In the genomic region with DNA sequence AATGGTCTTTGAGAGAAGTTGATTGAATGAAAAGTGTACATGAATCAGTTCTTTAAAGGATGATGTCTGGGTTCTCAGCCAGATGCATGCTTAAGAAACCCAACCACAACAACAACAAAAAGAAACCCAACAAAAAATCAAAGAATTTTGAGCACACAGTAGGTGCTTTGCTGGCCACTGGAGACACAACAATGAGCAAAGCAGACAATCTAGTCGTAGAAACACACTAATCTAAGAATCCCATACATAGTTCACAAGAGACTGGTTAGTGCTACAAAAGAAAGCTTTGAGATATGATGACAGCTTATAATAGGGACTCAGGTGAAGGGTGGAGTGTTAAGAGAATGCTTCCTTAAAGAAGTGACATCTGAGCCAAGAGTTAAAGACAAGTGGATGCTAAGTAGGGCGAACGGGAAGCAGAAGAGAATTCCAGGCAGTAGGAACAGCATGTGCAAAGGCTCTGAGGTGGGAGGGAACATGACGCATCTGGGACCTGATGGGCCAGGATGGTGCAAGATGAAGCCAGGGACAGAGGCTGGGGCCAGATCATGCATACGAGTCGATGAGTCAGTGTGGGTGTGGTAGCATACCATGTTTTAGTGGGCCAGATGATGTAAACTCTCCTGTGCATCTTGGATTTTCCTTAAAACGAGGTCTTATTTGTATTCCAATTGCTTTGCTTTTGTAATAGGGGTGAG, we compare ENCODE assay signal across 12 cellular contexts. TPM values are rescaled to one million over a fixed set of nuclear protein-coding genes. Genes with fewer than 3 reads are reported as not detected.
DNase-seq lines count a peak whose midpoint lies in the region; ATAC-seq and TF ChIP-seq lines count a peak whose summit lies in the region.
"Had no signal": no experiment of that assay in that cellular context is flagged by ENCODE, and none has a peak within 500 bp of the region (broad histone marks: within the 10 kb centered on the region; RNA-seq: fewer than 3 reads in every experiment).

No MANE protein-coding gene starts in this region.

- DNase-seq in AG20443 (ENCODE audit: low spot score) (peak; percentile 84), HS-5 (ENCODE audit: low read depth) (peak; percentile 91), astrocyte of the spinal cord (ENCODE audit: low read depth, low spot score) (peak; percentile 64), lower lobe of right lung (no peak)
- DNase-seq in activated T-cell treated with anti-CD3 and anti-CD28 coated beads, Interleukin-2, amount 50 U/mL, for 1 hour = no peak
- DNase-seq: activated gamma-delta T cell, Karpas-422, naive B cell, WERI-Rb-1 had no signal

- H3K27me3 ChIP-seq in lower lobe of right lung (ENCODE audit: low read depth) = no peaks in the 10 kb centered on the region

- peaks cover 10% of the 10 kb centered on the region for H3K4me1 ChIP-seq in lower lobe of right lung

- H3K27ac ChIP-seq in lower lobe of right lung = no peak overlapping the region
- H3K27ac ChIP-seq: WERI-Rb-1 had no signal

- in situ Hi-C loops in astrocyte of the spinal cord (cut with HindIII; ENCODE audit: low sequenced_read_pairs) = no loop called here

- intact Hi-C loops in lower lobe of right lung (cut with DNase I) = no loop called here

- peak; percentile 31 to 73 for ATAC-seq in lower lobe of right lung
- ATAC-seq in HG03354 (IDR thresholded peaks at IDR 0.05; ENCODE audit: poor library complexity, severe bottlenecking, unreplicated experiment) = no peak
- ATAC-seq in GM21526 (IDR thresholded peaks at IDR 0.05; ENCODE audit: low FRiP score, unreplicated experiment) = no peak
- no peak for ATAC-seq in HG03521 (IDR thresholded peaks at IDR 0.05; ENCODE audit: unreplicated experiment)

- H3K36me3 ChIP-seq in lower lobe of right lung = no peaks in the 10 kb centered on the region
- H3K36me3 ChIP-seq: WERI-Rb-1 had no signal

- H3K4me3 ChIP-seq in astrocyte of the spinal cord (ENCODE audit: low read depth, low read length) (no peak overlapping the region), lower lobe of right lung (no peak overlapping the region)

- no peak for TF ChIP-seq CTCF in astrocyte of the spinal cord (IDR thresholded peaks at IDR 0.05; ENCODE audit: low read depth, low read length)
- TF ChIP-seq CTCF in lower lobe of right lung (IDR thresholded peaks at IDR 0.05) = no peak

- no peaks in the 10 kb centered on the region for H3K9me3 ChIP-seq in lower lobe of right lung

RNA-seq across cellular contexts. Expression of a gene that starts 4.6 kb away (rescaled TPM):
- 28.2 TPM for total RNA-seq in lower lobe of right lung

RNA-seq across cellular contexts. Expression of a gene that starts 56.3 kb away (rescaled TPM):
- total RNA-seq in lower lobe of right lung = 0.44 TPM

Comparison
In these comparisons a context has a peak if more than half of its experiments do, and no peak if none do; other contexts are left out.
1. DNase-seq: peak in AG20443 (single experiment), HS-5 (single experiment) and astrocyte of the spinal cord (single experiment); none in lower lobe of right lung (single experiment) and activated T-cell treated with anti-CD3 and anti-CD28 coated beads, Interleukin-2, amount 50 U/mL, for 1 hour (single experiment).
2. ATAC-seq: peak in lower lobe of right lung (2 of 2); none in HG03354 (single experiment), GM21526 (single experiment) and HG03521 (single experiment).